ENCODE assay signal across 18 cellular contexts in the genomic region with DNA sequence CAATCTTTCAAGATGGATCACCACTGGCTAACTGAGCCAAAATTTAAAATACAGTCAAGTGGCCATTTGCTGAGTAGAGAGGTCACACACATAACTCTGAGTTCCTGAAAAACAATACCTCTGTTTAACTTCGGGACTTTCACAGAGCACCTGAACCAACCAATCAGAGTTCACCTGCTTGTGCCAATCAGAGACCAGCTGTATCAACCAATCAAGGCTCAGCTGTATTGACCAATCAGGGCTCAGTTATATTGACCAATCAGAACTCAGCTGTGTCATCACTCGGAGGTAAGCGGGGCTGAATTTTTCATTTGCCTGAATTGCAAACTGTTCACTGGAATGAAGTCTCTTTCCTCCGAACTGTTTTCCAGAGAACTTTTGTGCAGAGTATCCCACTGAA. TPM values are rescaled to one million over a fixed set of nuclear protein-coding genes. Genes with fewer than 3 reads are reported as not detected.
DNase-seq lines count a peak whose midpoint lies in the region; ATAC-seq and TF ChIP-seq lines count a peak whose summit lies in the region.
"Had no signal": no experiment of that assay in that cellular context is flagged by ENCODE, and none has a peak within 500 bp of the region (broad histone marks: within the 10 kb centered on the region; RNA-seq: fewer than 3 reads in every experiment).

No MANE protein-coding gene starts in this region.

- CTCF ChIA-PET in A673 (lab: Charles Lee) (no interaction called here), HCT116 (lab: Charles Lee) (no interaction called here), RWPE1 (lab: Yijun Ruan, JAX) (interaction anchor here (0.6 to 0.7 kb wide), 2 partner anchors 36 to 377 kb away, joined by 3 to 5 read pairs; no protein-coding TSS in a partner anchor)

- no peak for TF ChIP-seq POLR2A in HCT116 (IDR thresholded peaks at IDR 0.05; ENCODE audit: borderline replicate concordance, extremely low read depth, insufficient read depth, insufficient read length)

- no peaks in the 10 kb centered on the region for H4K20me1 ChIP-seq in HCT116 (ENCODE audit: insufficient read depth)
- no peaks in the 10 kb centered on the region for H4K20me1 ChIP-seq in osteoblast (ENCODE audit: insufficient read depth, low read length)

- POLR2A ChIA-PET in A673 (lab: Charles Lee; ENCODE audit: low non-redundant PET) = no interaction called here
- POLR2A ChIA-PET in HCT116 (lab: Charles Lee) = no interaction called here
- POLR2A ChIA-PET in RWPE1 (lab: Yijun Ruan, JAX; ENCODE audit: low non-redundant PET) = no interaction called here

- H3K9me3 ChIP-seq in A673 (ENCODE audit: low read depth, low read length, poor library complexity, severe bottlenecking) (no peaks in the 10 kb centered on the region), HCT116 (ENCODE audit: control insufficient read depth in 1 of 2, insufficient read depth in 1 of 2, low read depth in 1 of 2, low read length in 2 of 2) (0 out of 4 replicates have a peak, but pooled peaks cover 0 to 3% of the 10 kb centered on the region in 2 experiments), osteoblast (ENCODE audit: low read depth, low read length) (no peaks in the 10 kb centered on the region)
- H3K9me3 ChIP-seq: BE2C had no signal

- RAD21 ChIA-PET in HCT116 (lab: Charles Lee; ENCODE audit: low non-redundant PET in 1 of 2, low total read pairs in 2 of 2, uncharacterized antibody in 2 of 2, unreplicated experiment in 2 of 2) = no interaction called here

- H2AFZ ChIP-seq in HCT116 (ENCODE audit: low read depth, low read length, poor library complexity, severe bottlenecking) (no peak overlapping the region), osteoblast (ENCODE audit: low read length) (no peak overlapping the region)

- H3K4me2 ChIP-seq in HCT116 (ENCODE audit: low read length) = no peak overlapping the region
- H3K4me2 ChIP-seq in osteoblast (ENCODE audit: insufficient read depth, low read length) = no peak overlapping the region
- H3K4me2 ChIP-seq: KMS-11 had no signal

- BruUV-seq in A673 (replicated peaks; lab: Mats Ljungman, UMichigan) (no TSS peak), HCT116 (replicated peaks; lab: Mats Ljungman, UMichigan) (no TSS peak)

- peaks cover 19% of the 10 kb centered on the region for H3K27me3 ChIP-seq in A673 (replicated peaks; ENCODE audit: insufficient read depth, low read depth, low read length, poor library complexity)
- peaks cover 12% of the 10 kb centered on the region for H3K27me3 ChIP-seq in HCT116 (ENCODE audit: insufficient read depth, low read length)
- H3K27me3 ChIP-seq in osteoblast (ENCODE audit: insufficient read depth, low read length) = no peaks in the 10 kb centered on the region
- H3K27me3 ChIP-seq: BE2C had no signal

- H3K79me2 ChIP-seq in HCT116 (ENCODE audit: insufficient read depth, low read length) = no peaks in the 10 kb centered on the region
- no peaks in the 10 kb centered on the region for H3K79me2 ChIP-seq in osteoblast (ENCODE audit: insufficient read depth, low read length)

- H3K4me1 ChIP-seq in A673 (ENCODE audit: insufficient read depth, low read length, poor library complexity, severe bottlenecking) (no peaks in the 10 kb centered on the region), HCT116 (ENCODE audit: control insufficient read depth in 1 of 2, insufficient read depth in 2 of 2, low read length in 2 of 2) (no peaks in the 10 kb centered on the region), osteoblast (ENCODE audit: insufficient read depth, low read length) (no peaks in the 10 kb centered on the region)
- H3K4me1 ChIP-seq: BE2C had no signal

- peak; percentile 56 for ATAC-seq in HCT116
- ATAC-seq: CD8-positive, alpha-beta T cell had no signal

- no peaks in the 10 kb centered on the region for H3K9me2 ChIP-seq in HCT116 (ENCODE audit: insufficient read depth)

- H3K27ac ChIP-seq in A673 (ENCODE audit: low read depth, low read length, poor library complexity, severe bottlenecking) = no peak overlapping the region
- H3K27ac ChIP-seq in HCT116 (ENCODE audit: low read depth, low read length) = no peak overlapping the region
- no peak overlapping the region for H3K27ac ChIP-seq in RWPE1
- H3K27ac ChIP-seq in osteoblast (ENCODE audit: low read depth, low read length) = no peak overlapping the region
- H3K27ac ChIP-seq: C4-2B, KMS-11 had no signal

- no peak overlapping the region for H3K9ac ChIP-seq in HCT116 (ENCODE audit: low read length)
- H3K9ac ChIP-seq: KMS-11 had no signal

- DNase-seq in A673 (ENCODE audit: low spot score) (peak; percentile 1), HCT116 (ENCODE audit: low read depth, low spot score) (peak; percentile 27), RWPE1 (ENCODE audit: low spot score) (peak; percentile 12), osteoblast (ENCODE audit: insufficient read length, low spot score, missing footprints) (peak; percentile 9), foreskin fibroblast (no peak), NK-92 (lab: John Stamatoyannopoulos, UW; ENCODE audit: unreplicated experiment) (no peak), DMS114 treated with DMSO at 0.1 percent for 48 hours (lab: John Stamatoyannopoulos, UW; ENCODE audit: unreplicated experiment) (no peak)
- DNase-seq: BE2C; CD8-positive, alpha-beta T cell; COR-L47; DMS53; GF-D8; HCEC 1CT had no signal

- no peak for TF ChIP-seq RAD21 in HCT116 (IDR thresholded peaks at IDR 0.05; ENCODE audit: low read depth)

- H3K4me3 ChIP-seq in A673 (ENCODE audit: low read depth, low read length, poor library complexity, severe bottlenecking) (no peak overlapping the region), HCT116 (replicated peaks in 1 of 2; ENCODE audit: low read depth in 1 of 2, low read length in 2 of 2) (no peak overlapping the region), osteoblast (ENCODE audit: insufficient read depth, low read length) (no peak overlapping the region), foreskin fibroblast (ENCODE audit: low read depth in 1 of 2, low read length in 2 of 2) (no peak overlapping the region)

- H3K36me3 ChIP-seq in A673 (ENCODE audit: insufficient read depth, low read length, poor library complexity, severe bottlenecking) (no peaks in the 10 kb centered on the region), HCT116 (ENCODE audit: control insufficient read depth in 1 of 2, insufficient read depth in 2 of 2, low read length in 2 of 2) (no peaks in the 10 kb centered on the region), osteoblast (ENCODE audit: insufficient read depth, low read length) (no peaks in the 10 kb centered on the region)
- H3K36me3 ChIP-seq: BE2C had no signal

- intact Hi-C loops in A673 (cut with micrococcal nuclease; ENCODE audit: unreplicated experiment) (no loop called here), HCT116 (cut with micrococcal nuclease) (no loop called here)

- TF ChIP-seq CTCF in A673 (conservative IDR thresholded peaks at IDR 0.05; ENCODE audit: low read depth, low read length) = no peak
- TF ChIP-seq CTCF in HCT116 (IDR thresholded peaks at IDR 0.05 in 2 of 3, conservative IDR thresholded peaks at IDR 0.05 in 1 of 3; ENCODE audit: borderline replicate concordance in 1 of 3, insufficient read depth in 1 of 3, low read depth in 2 of 3, low read length in 2 of 3) = no peak
- TF ChIP-seq CTCF in RWPE1 (conservative IDR thresholded peaks at IDR 0.05; ENCODE audit: low read depth) = no peak
- no peak for TF ChIP-seq CTCF in osteoblast (IDR thresholded peaks at IDR 0.05; ENCODE audit: extremely low read depth, low read depth, low read length)
- TF ChIP-seq CTCF in foreskin fibroblast (IDR thresholded peaks at IDR 0.05; ENCODE audit: low read depth, low read length) = no peak

TF ChIP-seq in HCT116, 20 proteins besides CTCF, POLR2A, EP300 and RAD21 (continues in another document):
- TF ChIP-seq SP1 (IDR thresholded peaks at IDR 0.05; ENCODE audit: low read depth) (no peak), ZFX (IDR thresholded peaks at IDR 0.05) (no peak), POLR2AphosphoS5 (IDR thresholded peaks at IDR 0.05; ENCODE audit: low read depth, low read length) (no peak), TCF7L2 (IDR thresholded peaks at IDR 0.05; ENCODE audit: borderline replicate concordance, extremely low read depth, insufficient read depth, insufficient read length) (no peak), SIN3A (IDR thresholded peaks at IDR 0.05; ENCODE audit: low read depth) (no peak), JUND (IDR thresholded peaks at IDR 0.05) (no peak), FOSL1 (IDR thresholded peaks at IDR 0.05; ENCODE audit: low read depth) (no peak), EZH2 (IDR thresholded peaks at IDR 0.05) (no peak), SRF (IDR thresholded peaks at IDR 0.05; ENCODE audit: low read depth) (no peak), CBX3 (IDR thresholded peaks at IDR 0.05; ENCODE audit: low read depth) (no peak), EGR1 (IDR thresholded peaks at IDR 0.05; ENCODE audit: low read depth) (no peak), YY1 (IDR thresholded peaks at IDR 0.05; ENCODE audit: extremely low read depth, insufficient replicate concordance, low read depth, low read length) (no peak)
- TF ChIP-seq, protein P1, sequence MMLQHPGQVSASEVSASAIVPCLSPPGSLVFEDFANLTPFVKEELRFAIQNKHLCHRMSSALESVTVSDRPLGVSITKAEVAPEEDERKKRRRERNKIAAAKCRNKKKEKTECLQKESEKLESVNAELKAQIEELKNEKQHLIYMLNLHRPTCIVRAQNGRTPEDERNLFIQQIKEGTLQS (IDR thresholded peaks at IDR 0.05) = no peak
- TF ChIP-seq, protein P2, sequence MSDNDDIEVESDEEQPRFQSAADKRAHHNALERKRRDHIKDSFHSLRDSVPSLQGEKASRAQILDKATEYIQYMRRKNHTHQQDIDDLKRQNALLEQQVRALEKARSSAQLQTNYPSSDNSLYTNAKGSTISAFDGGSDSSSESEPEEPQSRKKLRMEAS (IDR thresholded peaks at IDR 0.05) = no peak

RNA-seq across cellular contexts. Expression of a gene that starts 10.0 kb away (rescaled TPM):
- not detected in 2 replicates for total RNA-seq in A673 (2021)
- 0.12 TPM for total RNA-seq in HCT116 (2021; ENCODE audit: unreplicated experiment)
- polyA plus RNA-seq in HCT116 (2012) = 0.05 and 0.11 TPM in 2 replicates
- total RNA-seq in osteoblast = under 0.01 and 0.36 TPM in 2 replicates
- total RNA-seq: A172; CD8-positive, alpha-beta T cell; H4 had no signal
- polyA plus RNA-seq: IgD-negative memory B cell had no signal

Comparison
In these comparisons a context has a peak if more than half of its experiments do, and no peak if none do; other contexts are left out.
1. DNase-seq: peak in A673 (single experiment), HCT116 (single experiment), RWPE1 (single experiment) and osteoblast (single experiment); none in foreskin fibroblast (0 of 2), NK-92 (single experiment) and DMS114 treated with DMSO at 0.1 percent for 48 hours (single experiment).